In genomic region chr11:71449596-71449995, GRCh38 we compare ENCODE assay signal across 8 cellular contexts. TPM values are rescaled to one million over a fixed set of nuclear protein-coding genes. Genes with fewer than 3 reads are reported as not detected.
A peak's percentile ranks its signal among the peaks of the same experiment; 100 is the strongest.
DNase-seq lines count a peak whose midpoint lies in the region; ATAC-seq and TF ChIP-seq lines count a peak whose summit lies in the region.

No MANE protein-coding gene starts in this region.

- no peak overlapping the region for H2BK5ac ChIP-seq in IMR-90 (ENCODE audit: low read depth, low read length, poor library complexity, severe bottlenecking)

- no peak overlapping the region for H2AFZ ChIP-seq in IMR-90 (replicated peaks; ENCODE audit: low read length, poor library complexity)

- DNase-seq in A673 (ENCODE audit: low spot score) (no peak), IMR-90 (no peak), brain microvascular endothelial cell (no peak), amniotic stem cell (lab: John Stamatoyannopoulos, UW) (no peak), NCI-H524 treated with DMSO at 0.1 percent for 48 hours (lab: John Stamatoyannopoulos, UW) (no peak), GM20000 (ENCODE audit: low spot score) (no peak)

- peak overlapping the region; percentile 91; the same call in 1 of the 2 replicates for H3K14ac ChIP-seq in IMR-90 (replicated peaks; ENCODE audit: low read depth, low read length)

- H2BK20ac ChIP-seq in IMR-90 (ENCODE audit: low read depth, low read length) = no peak overlapping the region

- no peak overlapping the region for H2AK5ac ChIP-seq in IMR-90 (ENCODE audit: low read depth, low read length)

- H3K9ac ChIP-seq in IMR-90 (ENCODE audit: low read depth, low read length) = peak overlapping the region; percentile 70; the same call in 1 of the 2 replicates

- H3K9me3 ChIP-seq in A673 (ENCODE audit: low read depth, low read length, poor library complexity, severe bottlenecking) (peaks cover 7% of the 10 kb centered on the region), IMR-90 (ENCODE audit: control insufficient read depth, insufficient read depth, low read length) (no peaks in the 10 kb centered on the region), mesodermal cell (ENCODE audit: control insufficient read depth, low read length) (peaks cover 7% of the 10 kb centered on the region)

- peaks cover 7% of the 10 kb centered on the region; the same call in 1 of the 2 replicates for H4K20me1 ChIP-seq in IMR-90 (ENCODE audit: insufficient read depth, low read length)

- in situ Hi-C loops in IMR-90 (cut with MboI; ENCODE audit: low sequenced_read_pairs) = no loop called here
- in situ Hi-C loops in brain microvascular endothelial cell (cut with HindIII; ENCODE audit: low pct_ligation_motif_present, low sequenced_read_pairs) = no loop called here

- H3K4me3 ChIP-seq in A673 (ENCODE audit: low read depth, low read length, poor library complexity, severe bottlenecking) (peak overlapping the region; percentile 67), IMR-90 (ENCODE audit: insufficient read depth, low read depth, low read length) (peak overlapping the region; percentile 87), brain microvascular endothelial cell (ENCODE audit: low read depth, low read length) (peak overlapping the region; percentile 96), mesodermal cell (ENCODE audit: extremely low read depth, insufficient read depth, low read length, poor library complexity, severe bottlenecking) (peak overlapping the region; percentile 76)

- no peak overlapping the region for H2BK15ac ChIP-seq in IMR-90 (ENCODE audit: low read depth, low read length)

- WGBS in IMR-90 (ENCODE audit: extremely low coverage in 2 of 2, insufficient read length in 1 of 2), 2 experiments = no CpG with 5 or more reads among the region's 6 CpGs
- 33% methylated on average over 1 of the region's 6 CpGs; no CpG with 5 or more reads in 1 of the 2 experiments for WGBS in mesodermal cell (ENCODE audit: insufficient coverage in 2 of 2), 2 experiments

- H3K4ac ChIP-seq in IMR-90 (ENCODE audit: low read depth, low read length) = no peak overlapping the region

- no peak for TF ChIP-seq CTCF in A673 (conservative IDR thresholded peaks at IDR 0.05; ENCODE audit: low read depth, low read length)
- TF ChIP-seq CTCF in IMR-90 (conservative IDR thresholded peaks at IDR 0.05; ENCODE audit: low read depth, low read length) = no peak
- no peak for TF ChIP-seq CTCF in brain microvascular endothelial cell (IDR thresholded peaks at IDR 0.05; ENCODE audit: low read depth, low read length, missing control alignments)
- TF ChIP-seq CTCF in GM20000 (IDR thresholded peaks at IDR 0.05; ENCODE audit: extremely low read depth, missing control alignments) = no peak

- peak overlapping the region; percentile 4; the same call in 1 of the 2 replicates for H3K23ac ChIP-seq in IMR-90 (ENCODE audit: low read depth, low read length)

- no peak overlapping the region for H2AK9ac ChIP-seq in IMR-90 (replicated peaks; ENCODE audit: low read depth, low read length, poor library complexity)

- POLR2A ChIA-PET in A673 (lab: Charles Lee; ENCODE audit: low non-redundant PET) = no interaction called here
- POLR2A ChIA-PET in IMR-90 (lab: Charles Lee; ENCODE audit: unreplicated experiment) = no interaction called here

- TF ChIP-seq RAD21 in IMR-90 (IDR thresholded peaks at IDR 0.05; ENCODE audit: low read length) = no peak

- H4K91ac ChIP-seq in IMR-90 (ENCODE audit: insufficient read depth, low read depth, low read length) = no peak overlapping the region

- H3K27ac ChIP-seq in A673 (ENCODE audit: low read depth, low read length, poor library complexity, severe bottlenecking) = peak overlapping the region; percentile 85
- H3K27ac ChIP-seq in IMR-90 (ENCODE audit: insufficient read depth, low read length) = no peak overlapping the region
- no peak overlapping the region for H3K27ac ChIP-seq in brain microvascular endothelial cell
- H3K27ac ChIP-seq in mesodermal cell (ENCODE audit: low read depth, low read length, severe bottlenecking) = no peak overlapping the region

- no peak for TF ChIP-seq POLR2A in IMR-90 (IDR thresholded peaks at IDR 0.05; ENCODE audit: low read depth, low read length)

- no peak overlapping the region for H4K5ac ChIP-seq in IMR-90 (ENCODE audit: low read depth, low read length)

- intact Hi-C loops in A673 (cut with micrococcal nuclease; ENCODE audit: unreplicated experiment) (no loop called here), IMR-90 (cut with micrococcal nuclease) (no loop called here)

- no peak overlapping the region for H3K56ac ChIP-seq in IMR-90 (ENCODE audit: extremely low read depth, insufficient read depth, low read length)

- CTCF ChIA-PET in A673 (lab: Charles Lee) (no interaction called here), IMR-90 (lab: Yijun Ruan, JAX) (no interaction called here)

- ATAC-seq in IMR-90 (ENCODE audit: low read depth) (no peak), GM21367 (IDR thresholded peaks at IDR 0.05; ENCODE audit: unreplicated experiment) (no peak)

- H3K18ac ChIP-seq in IMR-90 (ENCODE audit: low read depth, low read length) = no peak overlapping the region

- H3K79me1 ChIP-seq in IMR-90 (ENCODE audit: low read depth in 1 of 2, low read length in 2 of 2) = peaks cover 17 to 29% of the 10 kb centered on the region in 2 experiments

- H3K36me3 ChIP-seq in A673 (ENCODE audit: insufficient read depth, low read length, poor library complexity, severe bottlenecking) (peaks cover 31% of the 10 kb centered on the region), IMR-90 (ENCODE audit: control insufficient read depth, insufficient read depth, low read length) (no peaks in the 10 kb centered on the region), brain microvascular endothelial cell (replicated peaks) (peaks cover 18% of the 10 kb centered on the region), mesodermal cell (ENCODE audit: control insufficient read depth, insufficient read depth, low read length) (peaks cover 31% of the 10 kb centered on the region)

- H3K9me1 ChIP-seq in IMR-90 (ENCODE audit: insufficient read depth, low read length) = no peaks in the 10 kb centered on the region; the same call in 1 of the 2 replicates

- H3K27me3 ChIP-seq in A673 (replicated peaks; ENCODE audit: insufficient read depth, low read depth, low read length, poor library complexity) (no peaks in the 10 kb centered on the region), IMR-90 (ENCODE audit: control insufficient read depth, insufficient read depth, low read length) (no peaks in the 10 kb centered on the region), brain microvascular endothelial cell (replicated peaks) (no peaks in the 10 kb centered on the region)

- no TSS peak for BruUV-seq in A673 (replicated peaks; lab: Mats Ljungman, UMichigan)
- no TSS peak for BruUV-seq in IMR-90 (replicated peaks; lab: Mats Ljungman, UMichigan)

- dilution Hi-C loops in IMR-90 (cut with HindIII; ENCODE audit: low sequenced_read_pairs, unreplicated experiment) = no loop called here

- H3K4me2 ChIP-seq in IMR-90 (ENCODE audit: low read depth, low read length) = peak overlapping the region; percentile 91

- H4K8ac ChIP-seq in IMR-90 (ENCODE audit: low read depth in 2 of 2, low read length in 2 of 2) = peak overlapping the region in 1 of 2 experiments; percentile 58; a peak in 1 of 4 replicates

- H3K4me1 ChIP-seq in A673 (ENCODE audit: insufficient read depth, low read length, poor library complexity, severe bottlenecking) (peaks cover 34% of the 10 kb centered on the region), IMR-90 (ENCODE audit: control insufficient read depth, insufficient read depth, low read length) (peaks cover 9% of the 10 kb centered on the region), mesodermal cell (ENCODE audit: control insufficient read depth, insufficient read depth, low read length, poor library complexity, severe bottlenecking) (peaks cover 6% of the 10 kb centered on the region)

- no peak overlapping the region for H2BK120ac ChIP-seq in IMR-90 (ENCODE audit: low read depth, low read length)

TF ChIP-seq in IMR-90, 13 proteins besides CTCF, POLR2A, EP300 and RAD21 (continues in another document):
- TF ChIP-seq ELK1 (IDR thresholded peaks at IDR 0.05; ENCODE audit: borderline replicate concordance, low read depth, low read length) = no peak
- no peak for TF ChIP-seq CHD1 (IDR thresholded peaks at IDR 0.05; ENCODE audit: low read depth, low read length)
- no peak for TF ChIP-seq MAFK (IDR thresholded peaks at IDR 0.05; ENCODE audit: low read depth, low read length)
- no peak for TF ChIP-seq MXI1 (IDR thresholded peaks at IDR 0.05; ENCODE audit: borderline replicate concordance, low read depth, low read length)
- TF ChIP-seq SMC3 (IDR thresholded peaks at IDR 0.05; ENCODE audit: low read depth, low read length) = no peak
- TF ChIP-seq RCOR1 (IDR thresholded peaks at IDR 0.05; ENCODE audit: insufficient replicate concordance, low read length) = no peak
- no peak for TF ChIP-seq CEBPB (IDR thresholded peaks at IDR 0.05; ENCODE audit: low read depth, low read length)

RNA-seq across cellular contexts. Expression of gene DHCR7, which starts 1.4 kb away (rescaled TPM):
- total RNA-seq in A673 (2021) (271 and 286 TPM in 2 replicates), IMR-90 (2012; rRNA removed) (20.0 and 22.0 TPM in 2 replicates)
- 43.2 and 43.3 TPM in 2 replicates for polyA plus RNA-seq in IMR-90 (2012; rRNA removed)
- 25.7 and 56.1 TPM in 2 replicates for polyA plus RNA-seq in IMR-90 (2012; cell fraction: cytosol; rRNA removed)
- 22.6 and 38.0 TPM in 2 replicates for polyA plus RNA-seq in IMR-90 (2012; cell fraction: nucleus; rRNA removed; ENCODE audit: low replicate concordance)
- 156 TPM for polyA plus RNA-seq in mesodermal cell (2013, experiment 1 of 2)
- 122 TPM for polyA plus RNA-seq in mesodermal cell (2013, experiment 2 of 2)

RNA-seq across cellular contexts. Expression of gene NADSYN1, which starts 3.4 kb away (rescaled TPM):
- total RNA-seq in A673 (2021) (35.5 and 46.7 TPM in 2 replicates), IMR-90 (2012; rRNA removed) (59.2 and 70.4 TPM in 2 replicates)
- 63.7 and 69.5 TPM in 2 replicates for polyA plus RNA-seq in IMR-90 (2012; rRNA removed)
- polyA plus RNA-seq in IMR-90 (2012; cell fraction: cytosol; rRNA removed) = 31.6 and 45.0 TPM in 2 replicates
- 239 and 302 TPM in 2 replicates for polyA plus RNA-seq in IMR-90 (2012; cell fraction: nucleus; rRNA removed; ENCODE audit: low replicate concordance)
- polyA plus RNA-seq in mesodermal cell (2013, experiment 1 of 2) = 38.5 TPM
- polyA plus RNA-seq in mesodermal cell (2013, experiment 2 of 2) = 35.6 TPM

Comparison
In these comparisons a context has a peak if more than half of its experiments do, and no peak if none do; other contexts are left out.
1. RNA of gene DHCR7, which starts 1.4 kb away (total RNA-seq): 271 to 286 TPM in A673; 20.0 to 22.0 TPM in IMR-90; every median in the first group is over 10 times any median in the second.
2. Peak in every context shown above with its lines, with median percentiles within 50 percentile points of each other: H3K4me3 ChIP-seq.